ENCODE assay signal across 1 cellular context in the genomic region with DNA sequence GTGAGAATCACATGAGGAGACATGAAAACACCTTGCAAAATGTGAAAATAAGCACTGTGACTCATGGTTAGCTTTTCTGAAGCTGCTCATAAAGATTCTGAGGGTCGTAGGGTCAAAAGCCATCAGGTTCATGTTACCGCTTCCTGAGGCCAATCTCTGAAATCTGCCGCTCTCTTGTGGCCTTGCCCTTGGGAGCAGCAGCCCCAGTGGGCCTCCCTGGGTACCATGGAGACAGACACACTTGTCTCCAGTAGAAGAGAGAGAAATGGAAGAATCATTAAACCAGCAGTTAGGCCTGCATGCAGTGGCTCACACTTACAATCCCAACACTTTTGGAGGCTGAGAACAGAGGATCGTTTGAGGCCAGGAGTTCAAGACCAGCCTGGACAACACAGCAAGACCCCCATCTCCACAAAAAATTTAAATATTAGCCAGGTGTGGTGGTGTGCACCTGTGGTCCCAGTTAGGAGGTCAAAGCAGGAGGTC.
TF ChIP-seq lines count a peak whose summit lies in the region.

No MANE protein-coding gene starts in this region.

TF ChIP-seq in GM12878, 131 proteins besides CTCF, POLR2A, EP300 and RAD21:
- TF ChIP-seq NR2F1 (conservative IDR thresholded peaks at IDR 0.05) = peak; percentile 86
- no peak for TF ChIP-seq PAX5 (IDR thresholded peaks at IDR 0.05; ENCODE audit: borderline replicate concordance, low read depth, low read length)
- TF ChIP-seq SUZ12 (IDR thresholded peaks at IDR 0.05; ENCODE audit: unreplicated experiment) = no peak
- no peak for TF ChIP-seq FOXK2 (IDR thresholded peaks at IDR 0.05)
- TF ChIP-seq, protein P1, sequence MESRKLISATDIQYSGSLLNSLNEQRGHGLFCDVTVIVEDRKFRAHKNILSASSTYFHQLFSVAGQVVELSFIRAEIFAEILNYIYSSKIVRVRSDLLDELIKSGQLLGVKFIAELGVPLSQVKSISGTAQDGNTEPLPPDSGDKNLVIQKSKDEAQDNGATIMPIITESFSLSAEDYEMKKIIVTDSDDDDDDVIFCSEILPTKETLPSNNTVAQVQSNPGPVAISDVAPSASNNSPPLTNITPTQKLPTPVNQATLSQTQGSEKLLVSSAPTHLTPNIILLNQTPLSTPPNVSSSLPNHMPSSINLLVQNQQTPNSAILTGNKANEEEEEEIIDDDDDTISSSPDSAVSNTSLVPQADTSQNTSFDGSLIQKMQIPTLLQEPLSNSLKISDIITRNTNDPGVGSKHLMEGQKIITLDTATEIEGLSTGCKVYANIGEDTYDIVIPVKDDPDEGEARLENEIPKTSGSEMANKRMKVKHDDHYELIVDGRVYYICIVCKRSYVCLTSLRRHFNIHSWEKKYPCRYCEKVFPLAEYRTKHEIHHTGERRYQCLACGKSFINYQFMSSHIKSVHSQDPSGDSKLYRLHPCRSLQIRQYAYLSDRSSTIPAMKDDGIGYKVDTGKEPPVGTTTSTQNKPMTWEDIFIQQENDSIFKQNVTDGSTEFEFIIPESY (IDR thresholded peaks at IDR 0.05) = no peak
- TF ChIP-seq, protein P2, sequence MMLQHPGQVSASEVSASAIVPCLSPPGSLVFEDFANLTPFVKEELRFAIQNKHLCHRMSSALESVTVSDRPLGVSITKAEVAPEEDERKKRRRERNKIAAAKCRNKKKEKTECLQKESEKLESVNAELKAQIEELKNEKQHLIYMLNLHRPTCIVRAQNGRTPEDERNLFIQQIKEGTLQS (IDR thresholded peaks at IDR 0.05; ENCODE audit: borderline replicate concordance, extremely low read depth, low read depth, low read length) = no peak
- TF ChIP-seq NR2C1 (IDR thresholded peaks at IDR 0.05) = peak; percentile 61
- no peak for TF ChIP-seq ZSCAN29 (IDR thresholded peaks at IDR 0.05)
- TF ChIP-seq NFIC (IDR thresholded peaks at IDR 0.05; ENCODE audit: low read depth, low read length) = no peak
- no peak for TF ChIP-seq MTA2 (IDR thresholded peaks at IDR 0.05; ENCODE audit: low read depth)
- no peak for TF ChIP-seq SPI1 (IDR thresholded peaks at IDR 0.05; ENCODE audit: borderline replicate concordance, insufficient read depth, low read depth, low read length)
- TF ChIP-seq ZNF384 (IDR thresholded peaks at IDR 0.05; ENCODE audit: borderline replicate concordance, low read depth, low read length) = 0 out of 2 replicates have a peak, but pooled peaks have one; percentile 7
- no peak for TF ChIP-seq ZBED1 (IDR thresholded peaks at IDR 0.05; ENCODE audit: borderline replicate concordance)
- TF ChIP-seq SREBF1 (IDR thresholded peaks at IDR 0.05; ENCODE audit: low read length) = no peak
- TF ChIP-seq, protein P3, sequence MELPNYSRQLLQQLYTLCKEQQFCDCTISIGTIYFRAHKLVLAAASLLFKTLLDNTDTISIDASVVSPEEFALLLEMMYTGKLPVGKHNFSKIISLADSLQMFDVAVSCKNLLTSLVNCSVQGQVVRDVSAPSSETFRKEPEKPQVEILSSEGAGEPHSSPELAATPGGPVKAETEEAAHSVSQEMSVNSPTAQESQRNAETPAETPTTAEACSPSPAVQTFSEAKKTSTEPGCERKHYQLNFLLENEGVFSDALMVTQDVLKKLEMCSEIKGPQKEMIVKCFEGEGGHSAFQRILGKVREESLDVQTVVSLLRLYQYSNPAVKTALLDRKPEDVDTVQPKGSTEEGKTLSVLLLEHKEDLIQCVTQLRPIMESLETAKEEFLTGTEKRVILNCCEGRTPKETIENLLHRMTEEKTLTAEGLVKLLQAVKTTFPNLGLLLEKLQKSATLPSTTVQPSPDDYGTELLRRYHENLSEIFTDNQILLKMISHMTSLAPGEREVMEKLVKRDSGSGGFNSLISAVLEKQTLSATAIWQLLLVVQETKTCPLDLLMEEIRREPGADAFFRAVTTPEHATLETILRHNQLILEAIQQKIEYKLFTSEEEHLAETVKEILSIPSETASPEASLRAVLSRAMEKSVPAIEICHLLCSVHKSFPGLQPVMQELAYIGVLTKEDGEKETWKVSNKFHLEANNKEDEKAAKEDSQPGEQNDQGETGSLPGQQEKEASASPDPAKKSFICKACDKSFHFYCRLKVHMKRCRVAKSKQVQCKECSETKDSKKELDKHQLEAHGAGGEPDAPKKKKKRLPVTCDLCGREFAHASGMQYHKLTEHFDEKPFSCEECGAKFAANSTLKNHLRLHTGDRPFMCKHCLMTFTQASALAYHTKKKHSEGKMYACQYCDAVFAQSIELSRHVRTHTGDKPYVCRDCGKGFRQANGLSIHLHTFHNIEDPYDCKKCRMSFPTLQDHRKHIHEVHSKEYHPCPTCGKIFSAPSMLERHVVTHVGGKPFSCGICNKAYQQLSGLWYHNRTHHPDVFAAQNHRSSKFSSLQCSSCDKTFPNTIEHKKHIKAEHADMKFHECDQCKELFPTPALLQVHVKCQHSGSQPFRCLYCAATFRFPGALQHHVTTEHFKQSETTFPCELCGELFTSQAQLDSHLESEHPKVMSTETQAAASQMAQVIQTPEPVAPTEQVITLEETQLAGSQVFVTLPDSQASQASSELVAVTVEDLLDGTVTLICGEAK (IDR thresholded peaks at IDR 0.05; ENCODE audit: borderline replicate concordance) = no peak
- TF ChIP-seq REST (IDR thresholded peaks at IDR 0.05; ENCODE audit: low read depth, low read length) = no peak
- TF ChIP-seq, protein P4, sequence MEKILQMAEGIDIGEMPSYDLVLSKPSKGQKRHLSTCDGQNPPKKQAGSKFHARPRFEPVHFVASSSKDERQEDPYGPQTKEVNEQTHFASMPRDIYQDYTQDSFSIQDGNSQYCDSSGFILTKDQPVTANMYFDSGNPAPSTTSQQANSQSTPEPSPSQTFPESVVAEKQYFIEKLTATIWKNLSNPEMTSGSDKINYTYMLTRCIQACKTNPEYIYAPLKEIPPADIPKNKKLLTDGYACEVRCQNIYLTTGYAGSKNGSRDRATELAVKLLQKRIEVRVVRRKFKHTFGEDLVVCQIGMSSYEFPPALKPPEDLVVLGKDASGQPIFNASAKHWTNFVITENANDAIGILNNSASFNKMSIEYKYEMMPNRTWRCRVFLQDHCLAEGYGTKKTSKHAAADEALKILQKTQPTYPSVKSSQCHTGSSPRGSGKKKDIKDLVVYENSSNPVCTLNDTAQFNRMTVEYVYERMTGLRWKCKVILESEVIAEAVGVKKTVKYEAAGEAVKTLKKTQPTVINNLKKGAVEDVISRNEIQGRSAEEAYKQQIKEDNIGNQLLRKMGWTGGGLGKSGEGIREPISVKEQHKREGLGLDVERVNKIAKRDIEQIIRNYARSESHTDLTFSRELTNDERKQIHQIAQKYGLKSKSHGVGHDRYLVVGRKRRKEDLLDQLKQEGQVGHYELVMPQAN (conservative IDR thresholded peaks at IDR 0.05) = no peak
- no peak for TF ChIP-seq CBFB (IDR thresholded peaks at IDR 0.05; ENCODE audit: low read depth)
- no peak for TF ChIP-seq IKZF1 (conservative IDR thresholded peaks at IDR 0.05)
